In the genomic region with DNA sequence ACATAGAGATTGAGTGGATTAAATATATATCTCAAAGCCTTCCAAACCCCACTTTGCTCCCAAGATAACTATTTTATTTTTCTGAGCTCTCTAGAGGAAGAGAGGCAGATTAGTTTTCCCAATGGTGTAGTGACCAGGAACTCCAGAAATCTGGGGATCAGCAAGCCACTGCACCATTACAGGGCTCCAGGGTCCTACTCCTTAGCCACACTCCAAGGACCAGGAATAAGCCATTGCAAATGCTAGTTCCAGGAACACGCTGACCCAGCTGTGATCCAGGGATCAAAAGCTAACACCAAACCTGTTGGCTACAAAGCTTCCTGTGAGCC, we compare ENCODE assay signal across 29 cellular contexts.
"Had no signal": no experiment of that assay in that cellular context is flagged by ENCODE, and none has a peak within 500 bp of the region (broad histone marks: within the 10 kb centered on the region; RNA-seq: fewer than 3 reads in every experiment).

No MANE protein-coding gene starts in this region.

- H3K4me1 Mint-ChIP-seq: activated CD4-positive, alpha-beta memory T cell treated with anti-CD3 and anti-CD28 coated beads, Interleukin-2, amount 10 ng/mL, durations not matched to agents 7 days and 5 days; activated CD4-positive, alpha-beta T cell treated with anti-CD3 and anti-CD28 coated beads, Interleukin-2, amount 10 ng/mL, durations not matched to agents 7 days and 5 days; activated naive CD4-positive, alpha-beta T cell treated with anti-CD3 and anti-CD28 coated beads, Interleukin-2, amount 10 ng/mL, durations not matched to agents 7 days and 5 days; activated naive CD8-positive, alpha-beta T cell treated with anti-CD3 and anti-CD28 coated beads, Interleukin-2, amount 10 ng/mL, durations not matched to agents 7 days and 5 days; endodermal cell had no signal

- H3K36me3 Mint-ChIP-seq: activated naive CD4-positive, alpha-beta T cell treated with anti-CD3 and anti-CD28 coated beads, Interleukin-2, amount 10 ng/mL, durations not matched to agents 7 days and 5 days; activated naive CD4-positive, alpha-beta T cell treated with anti-CD3 and anti-CD28 coated beads, Interleukin-2, amount 50 U/mL, for 72 hours; activated naive CD8-positive, alpha-beta T cell treated with anti-CD3 and anti-CD28 coated beads, Interleukin-2, amount 10 ng/mL, durations not matched to agents 7 days and 5 days had no signal

- H3K36me3 ChIP-seq: cardiac muscle cell, esophagus muscularis mucosa, gastroesophageal sphincter, heart right ventricle had no signal

- H3K4me3 ChIP-seq: body of pancreas, cardiac muscle cell, coronary artery, dorsolateral prefrontal cortex, esophagus muscularis mucosa, gastroesophageal sphincter, heart right ventricle had no signal

- H3K27me3 ChIP-seq: body of pancreas, cardiac muscle cell, gastroesophageal sphincter, heart right ventricle had no signal

- H3K27ac ChIP-seq: body of pancreas, cardiac muscle cell, coronary artery, dorsolateral prefrontal cortex, esophagus muscularis mucosa, gastroesophageal sphincter, heart right ventricle had no signal

- H3K27ac Mint-ChIP-seq: activated CD4-positive, alpha-beta memory T cell treated with anti-CD3 and anti-CD28 coated beads, Interleukin-2, amount 10 ng/mL, durations not matched to agents 7 days and 5 days; activated CD4-positive, alpha-beta T cell treated with anti-CD3 and anti-CD28 coated beads, Interleukin-2, amount 10 ng/mL, durations not matched to agents 7 days and 5 days; activated naive CD4-positive, alpha-beta T cell treated with anti-CD3 and anti-CD28 coated beads, Interleukin-2, amount 10 ng/mL, durations not matched to agents 7 days and 5 days; activated naive CD4-positive, alpha-beta T cell treated with anti-CD3 and anti-CD28 coated beads, Interleukin-2, amount 50 U/mL, for 72 hours; activated naive CD8-positive, alpha-beta T cell treated with anti-CD3 and anti-CD28 coated beads, Interleukin-2, amount 10 ng/mL, durations not matched to agents 7 days and 5 days; activated T-cell treated with anti-CD3 and anti-CD28 coated beads, Interleukin-2, amount 50 U/mL, for 24 hours; activated T-cell treated with anti-CD3 and anti-CD28 coated beads, Interleukin-2, amount 50 U/mL, for 72 hours; dendritic cell treated with granulocyte-macrophage colony-stimulating factor and Interleukin-4, amounts not matched to agents 40 ng/mL and 50 ng/mL, for 4 days; endodermal cell had no signal

- H3K9me3 Mint-ChIP-seq: activated CD4-positive, alpha-beta memory T cell treated with anti-CD3 and anti-CD28 coated beads, Interleukin-2, amount 10 ng/mL, durations not matched to agents 7 days and 5 days; activated naive CD4-positive, alpha-beta T cell treated with anti-CD3 and anti-CD28 coated beads, Interleukin-2, amount 10 ng/mL, durations not matched to agents 7 days and 5 days; activated T-cell treated with anti-CD3 and anti-CD28 coated beads, Interleukin-2, amount 50 U/mL, for 24 hours; activated T-cell treated with anti-CD3 and anti-CD28 coated beads, Interleukin-2, amount 50 U/mL, for 72 hours; dendritic cell treated with granulocyte-macrophage colony-stimulating factor and Interleukin-4, amounts not matched to agents 40 ng/mL and 50 ng/mL, for 4 days; endodermal cell had no signal

- H3K4me3 Mint-ChIP-seq: activated CD4-positive, alpha-beta memory T cell treated with anti-CD3 and anti-CD28 coated beads, Interleukin-2, amount 10 ng/mL, durations not matched to agents 7 days and 5 days; activated CD4-positive, alpha-beta T cell treated with anti-CD3 and anti-CD28 coated beads, Interleukin-2, amount 10 ng/mL, durations not matched to agents 7 days and 5 days; activated naive CD4-positive, alpha-beta T cell treated with anti-CD3 and anti-CD28 coated beads, Interleukin-2, amount 10 ng/mL, durations not matched to agents 7 days and 5 days; activated naive CD8-positive, alpha-beta T cell treated with anti-CD3 and anti-CD28 coated beads, Interleukin-2, amount 10 ng/mL, durations not matched to agents 7 days and 5 days; activated T-cell treated with anti-CD3 and anti-CD28 coated beads, Interleukin-2, amount 50 U/mL, for 24 hours; activated T-cell treated with anti-CD3 and anti-CD28 coated beads, Interleukin-2, amount 50 U/mL, for 72 hours; dendritic cell treated with granulocyte-macrophage colony-stimulating factor and Interleukin-4, amounts not matched to agents 40 ng/mL and 50 ng/mL, for 4 days; endodermal cell had no signal

- H3K4me1 ChIP-seq: body of pancreas, heart right ventricle had no signal

- DNase-seq: activated CD4-positive, alpha-beta memory T cell treated with anti-CD3 and anti-CD28 coated beads, Interleukin-2, amount 10 ng/mL, durations not matched to agents 7 days and 5 days; activated CD4-positive, alpha-beta T cell treated with anti-CD3 and anti-CD28 coated beads for 1 hour; activated CD4-positive, alpha-beta T cell treated with anti-CD3 and anti-CD28 coated beads for 4 hours; activated CD4-positive, alpha-beta T cell treated with anti-CD3 and anti-CD28 coated beads, Interleukin-2, amount 10 ng/mL, durations not matched to agents 7 days and 5 days; activated CD4-positive, alpha-beta T cell treated with anti-CD3 and anti-CD28 coated beads, Interleukin-2, amount 50 U/mL, for 4 hours; activated CD4-positive, CD25-positive, alpha-beta regulatory T cell; activated CD8-positive, alpha-beta memory T cell treated with anti-CD3 and anti-CD28 coated beads, Interleukin-2, amount 50 U/mL, for 48 hours; activated gamma-delta T cell; activated naive CD4-positive, alpha-beta T cell; activated naive CD4-positive, alpha-beta T cell treated with anti-CD3 and anti-CD28 coated beads, Interleukin-2, amount 10 ng/mL, durations not matched to agents 7 days and 5 days; activated naive CD8-positive, alpha-beta T cell treated with anti-CD3 and anti-CD28 coated beads, Interleukin-2, amount 10 ng/mL, durations not matched to agents 7 days and 5 days; activated T-cell treated with anti-CD3 and anti-CD28 coated beads for 4 hours; activated T-cell treated with anti-CD3 and anti-CD28 coated beads, Interleukin-2, amount 50 U/mL, for 24 hours; activated T-cell treated with anti-CD3 and anti-CD28 coated beads, Interleukin-2, amount 50 U/mL, for 72 hours; anterior cingulate cortex; body of pancreas; central memory CD4-positive, alpha-beta T cell; dorsolateral prefrontal cortex; effector memory CD4-positive, alpha-beta T cell; endodermal cell; foreskin melanocyte; heart right ventricle; T-helper 2 cell had no signal

- H3K9me3 ChIP-seq: body of pancreas, gastroesophageal sphincter had no signal

- ATAC-seq: activated naive CD4-positive, alpha-beta T cell treated with anti-CD3 and anti-CD28 coated beads, Interleukin-2, amount 50 U/mL, for 72 hours; activated T-cell treated with anti-CD3 and anti-CD28 coated beads, Interleukin-2, amount 50 U/mL, for 72 hours; body of pancreas; gastroesophageal sphincter; heart right ventricle had no signal
